In genomic region chr12:50845021-50845647, GRCh38 we compare ENCODE assay signal across 18 cellular contexts. TPM values are rescaled to one million over a fixed set of nuclear protein-coding genes. Genes with fewer than 3 reads are reported as not detected.
DNase-seq lines count a peak whose midpoint lies in the region; FAIRE-seq and TF ChIP-seq lines count a peak whose summit lies in the region.
"Had no signal": no experiment of that assay in that cellular context is flagged by ENCODE, and none has a peak within 500 bp of the region (broad histone marks: within the 10 kb centered on the region; RNA-seq: fewer than 3 reads in every experiment).

No MANE protein-coding gene starts in this region.

- H3K27me3 Mint-ChIP-seq in CD14-positive monocyte (ENCODE audit: low read depth in 3 of 3): peaks cover 2 to 6% (median 5%) of the 10 kb centered on the region in 3 donors

- H3K4me3 Mint-ChIP-seq in CD14-positive monocyte: no peak overlapping the region

- H3K36me3 ChIP-seq in HEK293 (ENCODE audit: control insufficient read depth in 2 of 2, insufficient read depth in 1 of 2, low read length in 2 of 2) (no peaks in the 10 kb centered on the region), small intestine (ENCODE audit: control insufficient read depth in 2 of 2, insufficient read depth in 2 of 2, low read length in 2 of 2) (no peaks in the 10 kb centered on the region)
- H3K36me3 ChIP-seq: BLaER1 had no signal

- FAIRE-seq in small intestine (lab: Jason Lieb, UNC) (no peak), frontal cortex (lab: Jason Lieb, UNC) (no peak)

- H3K9me3 Mint-ChIP-seq in CD14-positive monocyte: peaks cover 7 to 26% (median 13%) of the 10 kb centered on the region in 7 donors

- POLR2A ChIA-PET in HEK293 (lab: Yijun Ruan, JAX): no interaction called here

- no peak overlapping the region for H3K27ac Mint-ChIP-seq in CD14-positive monocyte

- H3K9me3 ChIP-seq in HEK293 (ENCODE audit: control insufficient read depth, insufficient read depth, low read depth, low read length): no peaks in the 10 kb centered on the region
- H3K9me3 ChIP-seq in small intestine (ENCODE audit: control insufficient read depth, low read depth): no peaks in the 10 kb centered on the region

- H3K27ac ChIP-seq in HEK293 (ENCODE audit: extremely low read depth, low read depth, low read length) (no peak overlapping the region), small intestine (ENCODE audit: low read depth in 1 of 2, low read length in 1 of 2) (no peak overlapping the region)
- H3K27ac ChIP-seq: BLaER1 had no signal

- intact Hi-C loops in CD14-positive monocyte (cut with micrococcal nuclease): no loop called here

- no peaks in the 10 kb centered on the region for H3K27me3 ChIP-seq in small intestine (ENCODE audit: control insufficient read depth in 2 of 2, insufficient read depth in 2 of 2, low read length in 2 of 2)
- H3K27me3 ChIP-seq: BLaER1 had no signal

- H3K36me3 Mint-ChIP-seq in CD14-positive monocyte: no peaks in the 10 kb centered on the region

- TF ChIP-seq CTCF in HEK293 (tag by site-specific recombination; IDR thresholded peaks at IDR 0.05) (no peak), fibroblast of mammary gland (conservative IDR thresholded peaks at IDR 0.05; ENCODE audit: control insufficient read depth, insufficient read depth, low read depth, low read length) (no peak), CD14-positive monocyte (IDR thresholded peaks at IDR 0.05) (no peak)

- DNase-seq in SK-N-DZ (ENCODE audit: low spot score) (peak; percentile 29), fibroblast of mammary gland (ENCODE audit: low read depth) (peak; percentile 50), small intestine (peak; percentile 13), retina (no peak), CD14-positive monocyte (ENCODE audit: low spot score) (no peak), frontal cortex (ENCODE audit: low spot score in 2 of 2) (no peak)
- DNase-seq: DMS 273 treated with DMSO at 0.1 percent for 48 hours, EL, KG1, MM.1S, NCI-H1105, NCI-H1930, NCI-H2171 treated with DMSO at 0.1 percent for 48 hours, NCI-H774 had no signal

- H3K4me1 Mint-ChIP-seq in CD14-positive monocyte: peaks cover 7% of the 10 kb centered on the region

- H3K4me3 ChIP-seq in HEK293 (ENCODE audit: low read depth, low read length) (no peak overlapping the region), fibroblast of mammary gland (ENCODE audit: control insufficient read depth, low read depth, low read length) (no peak overlapping the region), small intestine (ENCODE audit: low read depth in 1 of 2, low read length in 2 of 2) (no peak overlapping the region)
- H3K4me3 ChIP-seq: BLaER1 had no signal

- CTCF ChIA-PET in HEK293 (lab: Yijun Ruan, JAX): interaction anchor here (1.1 to 1.6 kb wide), 4 partner anchors 8 to 35 kb away, joined by 3 to 7 read pairs (median 3); no protein-coding TSS in a partner anchor

- H3K4me1 ChIP-seq in HEK293 (ENCODE audit: control insufficient read depth, insufficient read depth, low read length) (no peaks in the 10 kb centered on the region), small intestine (ENCODE audit: control insufficient read depth in 2 of 2, insufficient read depth in 1 of 2, low read depth in 1 of 2, low read length in 1 of 2) (no peaks in the 10 kb centered on the region)
- H3K4me1 ChIP-seq: BLaER1 had no signal

TF ChIP-seq in HEK293, 187 proteins besides CTCF, POLR2A, EP300 and RAD21:
- TF ChIP-seq PRDM1 (tag by site-specific recombination; IDR thresholded peaks at IDR 0.05): 0 out of 2 replicates have a peak, but pooled peaks have one; percentile 34
- peak; percentile 34; the same call in 1 of the 2 replicates for TF ChIP-seq PRDM6 (tag by site-specific recombination; IDR thresholded peaks at IDR 0.05)
- peak; percentile 40 for TF ChIP-seq ZBTB17 (tag by site-specific recombination; IDR thresholded peaks at IDR 0.05)
- no peak for TF ChIP-seq ZNF701 (tag by site-specific recombination; IDR thresholded peaks at IDR 0.05)
- TF ChIP-seq BCL6B (tag by site-specific recombination; IDR thresholded peaks at IDR 0.05): peak; percentile 72
- TF ChIP-seq ZNF792 (tag by site-specific recombination; IDR thresholded peaks at IDR 0.05): no peak
- TF ChIP-seq ZFP69B (tag by site-specific recombination; IDR thresholded peaks at IDR 0.05): no peak

RNA-seq across cellular contexts. Expression of gene TMPRSS12, which starts 2.4 kb away (rescaled TPM):
- not detected in 2 replicates for polyA plus RNA-seq in SK-N-DZ (2014; cell fraction: cytosol; rRNA removed)
- not detected in 2 replicates for polyA plus RNA-seq in SK-N-DZ (2014; cell fraction: nucleus; rRNA removed)
- polyA plus RNA-seq in small intestine (not detected), CD14-positive monocyte (not detected)
- not detected for total RNA-seq in frontal cortex
- total RNA-seq: NCI-H460, Right ventricle myocardium inferior had no signal

Comparison
In these comparisons a context has a peak if more than half of its experiments do, and no peak if none do; other contexts are left out.
1. DNase-seq: peak in SK-N-DZ (single experiment), fibroblast of mammary gland (single experiment) and small intestine (single experiment); none in retina (single experiment), CD14-positive monocyte (single experiment) and frontal cortex (0 of 2).